In the genomic region with DNA sequence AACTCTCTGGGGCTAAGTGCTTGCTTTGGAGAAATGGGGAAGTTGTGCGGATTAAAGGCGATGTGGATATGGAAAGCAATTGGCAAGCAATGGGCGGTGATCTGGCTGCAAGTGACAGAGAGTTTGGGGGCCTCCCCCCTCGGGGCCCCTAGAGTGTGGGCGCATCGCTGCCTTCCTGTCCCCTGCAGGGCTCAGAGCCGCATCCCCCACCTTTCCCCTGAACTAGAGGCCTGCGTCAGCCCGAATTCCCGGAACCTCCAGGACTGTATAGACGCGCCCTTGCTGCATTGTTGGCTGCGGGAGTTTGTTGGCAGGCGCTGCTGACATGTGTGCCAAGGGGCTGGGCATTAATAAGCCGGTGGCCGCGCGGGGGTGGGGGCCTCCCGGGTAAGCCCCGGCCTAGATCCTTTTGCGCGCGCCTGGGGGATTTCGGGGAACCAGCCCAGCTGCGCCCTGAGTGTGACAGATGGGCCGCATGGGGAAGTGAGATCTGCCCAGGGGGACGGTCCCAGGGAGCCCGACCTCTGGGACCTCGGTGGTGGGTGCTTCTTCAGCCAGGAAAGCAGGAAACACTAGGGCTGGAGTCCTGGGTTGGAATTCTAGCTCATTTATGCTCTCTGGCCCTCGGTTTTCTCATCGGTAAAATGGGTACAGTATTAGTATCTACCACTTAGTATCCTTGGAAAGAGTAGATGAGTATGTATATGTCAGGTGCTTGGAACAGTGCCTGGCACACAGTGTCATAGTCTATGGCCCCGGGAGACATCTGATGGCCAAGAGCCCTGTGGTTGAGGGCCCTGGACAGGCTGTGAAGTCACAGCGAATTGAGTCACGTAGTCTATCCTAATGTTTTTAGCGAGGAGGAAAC, we compare ENCODE assay signal across 1 cellular context.
A peak's percentile ranks its signal among the peaks of the same experiment; 100 is the strongest.
TF ChIP-seq lines count a peak whose summit lies in the region.

No MANE protein-coding gene starts in this region.

TF ChIP-seq in K562, 482 proteins besides CTCF, POLR2A, EP300 and RAD21 (continued from another document and continues in another):
- TF ChIP-seq, protein P1, sequence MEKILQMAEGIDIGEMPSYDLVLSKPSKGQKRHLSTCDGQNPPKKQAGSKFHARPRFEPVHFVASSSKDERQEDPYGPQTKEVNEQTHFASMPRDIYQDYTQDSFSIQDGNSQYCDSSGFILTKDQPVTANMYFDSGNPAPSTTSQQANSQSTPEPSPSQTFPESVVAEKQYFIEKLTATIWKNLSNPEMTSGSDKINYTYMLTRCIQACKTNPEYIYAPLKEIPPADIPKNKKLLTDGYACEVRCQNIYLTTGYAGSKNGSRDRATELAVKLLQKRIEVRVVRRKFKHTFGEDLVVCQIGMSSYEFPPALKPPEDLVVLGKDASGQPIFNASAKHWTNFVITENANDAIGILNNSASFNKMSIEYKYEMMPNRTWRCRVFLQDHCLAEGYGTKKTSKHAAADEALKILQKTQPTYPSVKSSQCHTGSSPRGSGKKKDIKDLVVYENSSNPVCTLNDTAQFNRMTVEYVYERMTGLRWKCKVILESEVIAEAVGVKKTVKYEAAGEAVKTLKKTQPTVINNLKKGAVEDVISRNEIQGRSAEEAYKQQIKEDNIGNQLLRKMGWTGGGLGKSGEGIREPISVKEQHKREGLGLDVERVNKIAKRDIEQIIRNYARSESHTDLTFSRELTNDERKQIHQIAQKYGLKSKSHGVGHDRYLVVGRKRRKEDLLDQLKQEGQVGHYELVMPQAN (IDR thresholded peaks at IDR 0.05; ENCODE audit: borderline replicate concordance) = peak; percentile 5; the same call in 1 of the 2 replicates
- TF ChIP-seq TFAP4 (CRISPR knock-in tag; IDR thresholded peaks at IDR 0.05; ENCODE audit: borderline replicate concordance) (peak; percentile 44; the same call in 1 of the 2 replicates), MYBL2 (IDR thresholded peaks at IDR 0.05; ENCODE audit: low read depth) (no peak), MYBL2 (CRISPR knock-in tag; IDR thresholded peaks at IDR 0.05; ENCODE audit: borderline replicate concordance) (no peak), HEY1 (CRISPR knock-in tag; IDR thresholded peaks at IDR 0.05; ENCODE audit: borderline replicate concordance) (no peak), NR0B1 (IDR thresholded peaks at IDR 0.05; ENCODE audit: partially characterized antibody) (no peak), NCOA4 (IDR thresholded peaks at IDR 0.05; ENCODE audit: partially characterized antibody) (no peak), SUPT5H (IDR thresholded peaks at IDR 0.05) (no peak), DPF2 (IDR thresholded peaks at IDR 0.05) (no peak), TOE1 (IDR thresholded peaks at IDR 0.05; ENCODE audit: borderline replicate concordance) (no peak), TOE1 (CRISPR knock-in tag; IDR thresholded peaks at IDR 0.05; ENCODE audit: borderline replicate concordance, low read depth) (0 out of 2 replicates have a peak, but pooled peaks have one; percentile 3), MAZ (CRISPR knock-in tag; conservative IDR thresholded peaks at IDR 0.05 in 1 of 2, IDR thresholded peaks at IDR 0.05 in 1 of 2) (0 out of 4 replicates have a peak, but pooled peaks of 1 of the 2 experiments have one; percentile 11), ZBTB17 (CRISPR knock-in tag; IDR thresholded peaks at IDR 0.05) (no peak), TBP (optimal IDR thresholded peaks at IDR 0.05; ENCODE audit: low read depth, low read length) (peak; percentile 11), SAFB (IDR thresholded peaks at IDR 0.05; ENCODE audit: borderline replicate concordance, low read depth, low read length) (no peak), KDM1A (IDR thresholded peaks at IDR 0.05) (peak; percentile 79 to 90), SMARCC2 (IDR thresholded peaks at IDR 0.05; ENCODE audit: low read depth) (no peak), PREB (CRISPR knock-in tag; IDR thresholded peaks at IDR 0.05) (no peak), COPS2 (conservative IDR thresholded peaks at IDR 0.05) (no peak), RBM25 (IDR thresholded peaks at IDR 0.05; ENCODE audit: low read depth, low read length, severe bottlenecking) (peak; percentile 92), ILF3 (IDR thresholded peaks at IDR 0.05; ENCODE audit: borderline replicate concordance) (no peak), LCOR (CRISPR knock-in tag; IDR thresholded peaks at IDR 0.05) (no peak), HNRNPLL (IDR thresholded peaks at IDR 0.05; ENCODE audit: low read depth, low read length, poor library complexity, severe bottlenecking) (peak; percentile 12), FOS (IDR thresholded peaks at IDR 0.05; ENCODE audit: extremely low read depth, insufficient read length) (no peak), TEAD2 (tag; IDR thresholded peaks at IDR 0.05) (no peak), HDAC2 (IDR thresholded peaks at IDR 0.05) (peak; percentile 83), NUFIP1 (IDR thresholded peaks at IDR 0.05; ENCODE audit: partially characterized antibody) (no peak), GTF2E2 (tag; IDR thresholded peaks at IDR 0.05) (no peak), SNIP1 (IDR thresholded peaks at IDR 0.05; ENCODE audit: low read depth) (no peak), ZNF589 (CRISPR knock-in tag; IDR thresholded peaks at IDR 0.05; ENCODE audit: low read depth) (no peak), BCOR (IDR thresholded peaks at IDR 0.05) (peak; percentile 96), ZNF174 (CRISPR knock-in tag; IDR thresholded peaks at IDR 0.05) (no peak), TAF1 (IDR thresholded peaks at IDR 0.05; ENCODE audit: control insufficient read depth, extremely low read depth, insufficient read depth, low read length, severe bottlenecking) (peak; percentile 5), HDAC1 (IDR thresholded peaks at IDR 0.05) (no peak), ZBTB5 (IDR thresholded peaks at IDR 0.05) (no peak), BDP1 (IDR thresholded peaks at IDR 0.05; ENCODE audit: insufficient read depth, insufficient read length) (no peak), PHF20 (IDR thresholded peaks at IDR 0.05; ENCODE audit: partially characterized antibody) (no peak), JUN (IDR thresholded peaks at IDR 0.05; ENCODE audit: borderline replicate concordance, low read depth, low read length) (no peak), JUN (CRISPR knock-in tag; IDR thresholded peaks at IDR 0.05; ENCODE audit: borderline replicate concordance) (no peak), NR3C1 (CRISPR knock-in tag; IDR thresholded peaks at IDR 0.05) (no peak), CBX8 (IDR thresholded peaks at IDR 0.05; ENCODE audit: borderline replicate concordance, extremely low read depth, low read depth, low read length, poor library complexity, severe bottlenecking) (no peak), ZNF766 (CRISPR knock-in tag; conservative IDR thresholded peaks at IDR 0.05) (0 out of 2 replicates have a peak, but pooled peaks have one; percentile 53), MYNN (IDR thresholded peaks at IDR 0.05) (0 out of 2 replicates have a peak, but pooled peaks have one; percentile 14), MYNN (CRISPR knock-in tag; IDR thresholded peaks at IDR 0.05) (no peak), ZSCAN29 (IDR thresholded peaks at IDR 0.05) (peak; percentile 99), BRF1 (IDR thresholded peaks at IDR 0.05; ENCODE audit: borderline replicate concordance, extremely low read depth, insufficient read length) (no peak), TFAM (CRISPR knock-in tag; conservative IDR thresholded peaks at IDR 0.05) (no peak), RBM14 (IDR thresholded peaks at IDR 0.05; ENCODE audit: borderline replicate concordance, insufficient read depth, low read depth, low read length) (no peak), ZBED1 (IDR thresholded peaks at IDR 0.05) (0 out of 2 replicates have a peak, but pooled peaks have one; percentile 17), ZBTB7A (IDR thresholded peaks at IDR 0.05; ENCODE audit: borderline replicate concordance, control insufficient read depth, low read depth, low read length) (peak; percentile 37; the same call in 1 of the 2 replicates), EGR1 (conservative IDR thresholded peaks at IDR 0.05) (peak; percentile 31)
- TF ChIP-seq, protein P2, sequence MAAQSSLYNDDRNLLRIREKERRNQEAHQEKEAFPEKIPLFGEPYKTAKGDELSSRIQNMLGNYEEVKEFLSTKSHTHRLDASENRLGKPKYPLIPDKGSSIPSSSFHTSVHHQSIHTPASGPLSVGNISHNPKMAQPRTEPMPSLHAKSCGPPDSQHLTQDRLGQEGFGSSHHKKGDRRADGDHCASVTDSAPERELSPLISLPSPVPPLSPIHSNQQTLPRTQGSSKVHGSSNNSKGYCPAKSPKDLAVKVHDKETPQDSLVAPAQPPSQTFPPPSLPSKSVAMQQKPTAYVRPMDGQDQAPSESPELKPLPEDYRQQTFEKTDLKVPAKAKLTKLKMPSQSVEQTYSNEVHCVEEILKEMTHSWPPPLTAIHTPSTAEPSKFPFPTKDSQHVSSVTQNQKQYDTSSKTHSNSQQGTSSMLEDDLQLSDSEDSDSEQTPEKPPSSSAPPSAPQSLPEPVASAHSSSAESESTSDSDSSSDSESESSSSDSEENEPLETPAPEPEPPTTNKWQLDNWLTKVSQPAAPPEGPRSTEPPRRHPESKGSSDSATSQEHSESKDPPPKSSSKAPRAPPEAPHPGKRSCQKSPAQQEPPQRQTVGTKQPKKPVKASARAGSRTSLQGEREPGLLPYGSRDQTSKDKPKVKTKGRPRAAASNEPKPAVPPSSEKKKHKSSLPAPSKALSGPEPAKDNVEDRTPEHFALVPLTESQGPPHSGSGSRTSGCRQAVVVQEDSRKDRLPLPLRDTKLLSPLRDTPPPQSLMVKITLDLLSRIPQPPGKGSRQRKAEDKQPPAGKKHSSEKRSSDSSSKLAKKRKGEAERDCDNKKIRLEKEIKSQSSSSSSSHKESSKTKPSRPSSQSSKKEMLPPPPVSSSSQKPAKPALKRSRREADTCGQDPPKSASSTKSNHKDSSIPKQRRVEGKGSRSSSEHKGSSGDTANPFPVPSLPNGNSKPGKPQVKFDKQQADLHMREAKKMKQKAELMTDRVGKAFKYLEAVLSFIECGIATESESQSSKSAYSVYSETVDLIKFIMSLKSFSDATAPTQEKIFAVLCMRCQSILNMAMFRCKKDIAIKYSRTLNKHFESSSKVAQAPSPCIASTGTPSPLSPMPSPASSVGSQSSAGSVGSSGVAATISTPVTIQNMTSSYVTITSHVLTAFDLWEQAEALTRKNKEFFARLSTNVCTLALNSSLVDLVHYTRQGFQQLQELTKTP (IDR thresholded peaks at IDR 0.05; ENCODE audit: low read depth in 1 of 2, partially characterized antibody in 2 of 2) = no peak
- TF ChIP-seq, protein P3, sequence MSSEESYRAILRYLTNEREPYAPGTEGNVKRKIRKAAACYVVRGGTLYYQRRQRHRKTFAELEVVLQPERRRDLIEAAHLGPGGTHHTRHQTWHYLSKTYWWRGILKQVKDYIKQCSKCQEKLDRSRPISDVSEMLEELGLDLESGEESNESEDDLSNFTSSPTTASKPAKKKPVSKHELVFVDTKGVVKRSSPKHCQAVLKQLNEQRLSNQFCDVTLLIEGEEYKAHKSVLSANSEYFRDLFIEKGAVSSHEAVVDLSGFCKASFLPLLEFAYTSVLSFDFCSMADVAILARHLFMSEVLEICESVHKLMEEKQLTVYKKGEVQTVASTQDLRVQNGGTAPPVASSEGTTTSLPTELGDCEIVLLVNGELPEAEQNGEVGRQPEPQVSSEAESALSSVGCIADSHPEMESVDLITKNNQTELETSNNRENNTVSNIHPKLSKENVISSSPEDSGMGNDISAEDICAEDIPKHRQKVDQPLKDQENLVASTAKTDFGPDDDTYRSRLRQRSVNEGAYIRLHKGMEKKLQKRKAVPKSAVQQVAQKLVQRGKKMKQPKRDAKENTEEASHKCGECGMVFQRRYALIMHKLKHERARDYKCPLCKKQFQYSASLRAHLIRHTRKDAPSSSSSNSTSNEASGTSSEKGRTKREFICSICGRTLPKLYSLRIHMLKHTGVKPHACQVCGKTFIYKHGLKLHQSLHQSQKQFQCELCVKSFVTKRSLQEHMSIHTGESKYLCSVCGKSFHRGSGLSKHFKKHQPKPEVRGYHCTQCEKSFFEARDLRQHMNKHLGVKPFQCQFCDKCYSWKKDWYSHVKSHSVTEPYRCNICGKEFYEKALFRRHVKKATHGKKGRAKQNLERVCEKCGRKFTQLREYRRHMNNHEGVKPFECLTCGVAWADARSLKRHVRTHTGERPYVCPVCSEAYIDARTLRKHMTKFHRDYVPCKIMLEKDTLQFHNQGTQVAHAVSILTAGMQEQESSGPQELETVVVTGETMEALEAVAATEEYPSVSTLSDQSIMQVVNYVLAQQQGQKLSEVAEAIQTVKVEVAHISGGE (CRISPR knock-in tag; IDR thresholded peaks at IDR 0.05) = no peak
